ENCODE assay signal across 31 cellular contexts in the genomic region with DNA sequence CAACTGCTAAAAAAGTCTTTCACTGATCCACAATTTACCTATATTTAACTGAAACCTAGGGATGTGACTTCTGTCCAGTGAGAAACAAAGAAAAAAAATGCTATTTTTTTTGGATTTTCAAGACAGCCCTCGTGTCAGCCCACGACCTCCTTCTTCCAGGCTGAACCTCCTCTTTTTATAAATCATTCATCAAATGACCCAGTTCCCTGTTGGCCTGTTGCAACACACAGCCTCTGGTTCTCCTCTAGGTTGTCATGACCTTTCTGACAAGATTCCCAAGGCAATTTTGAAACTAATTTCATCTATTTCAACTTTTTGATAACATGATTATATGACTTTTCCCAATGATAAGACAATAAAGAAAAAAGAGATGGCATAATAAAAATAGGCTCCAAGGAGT.
"Had no signal": no experiment of that assay in that cellular context is flagged by ENCODE, and none has a peak within 500 bp of the region (broad histone marks: within the 10 kb centered on the region; RNA-seq: fewer than 3 reads in every experiment).

No MANE protein-coding gene starts in this region.

- H3K36me3 ChIP-seq: adrenal gland, esophagus squamous epithelium had no signal

- ATAC-seq: activated CD4-positive, CD25-positive, alpha-beta regulatory T cell treated with anti-CD3 and anti-CD28 coated beads, Interleukin-2, amount 50 U/mL, for 24 hours; activated CD8-positive, alpha-beta memory T cell treated with anti-CD3 and anti-CD28 coated beads, Interleukin-2, amount 10 ng/mL, durations not matched to agents 7 days and 5 days; activated CD8-positive, alpha-beta T cell treated with anti-CD3 and anti-CD28 coated beads, Interleukin-2, amount 10 ng/mL, durations not matched to agents 7 days and 5 days; activated naive CD8-positive, alpha-beta T cell treated with anti-CD3 and anti-CD28 coated beads, Interleukin-2, amount 50 U/mL, for 24 hours; body of pancreas; effector memory CD8-positive, alpha-beta T cell; WTC11 had no signal

- H3K4me1 Mint-ChIP-seq: activated CD8-positive, alpha-beta memory T cell treated with anti-CD3 and anti-CD28 coated beads, Interleukin-2, amount 10 ng/mL, durations not matched to agents 7 days and 5 days; activated naive CD4-positive, alpha-beta T cell treated with anti-CD3 and anti-CD28 coated beads, Interleukin-2, amount 50 U/mL, for 24 hours; activated naive CD8-positive, alpha-beta T cell treated with anti-CD3 and anti-CD28 coated beads for 36 hours; activated naive CD8-positive, alpha-beta T cell treated with anti-CD3 and anti-CD28 coated beads, Interleukin-2, amount 50 U/mL, for 24 hours; WTC11 had no signal

- H3K4me3 ChIP-seq: adrenal gland, body of pancreas, esophagus squamous epithelium had no signal

- H3K4me3 Mint-ChIP-seq: activated CD8-positive, alpha-beta memory T cell treated with anti-CD3 and anti-CD28 coated beads, Interleukin-2, amount 10 ng/mL, durations not matched to agents 7 days and 5 days; activated CD8-positive, alpha-beta T cell treated with anti-CD3 and anti-CD28 coated beads, Interleukin-2, amount 10 ng/mL, durations not matched to agents 7 days and 5 days; activated naive CD4-positive, alpha-beta T cell treated with anti-CD3 and anti-CD28 coated beads for 36 hours; activated naive CD4-positive, alpha-beta T cell treated with anti-CD3 and anti-CD28 coated beads, Interleukin-2, amount 50 U/mL, for 24 hours; activated naive CD8-positive, alpha-beta T cell treated with anti-CD3 and anti-CD28 coated beads for 36 hours; activated naive CD8-positive, alpha-beta T cell treated with anti-CD3 and anti-CD28 coated beads, Interleukin-2, amount 50 U/mL, for 24 hours; activated T-helper 1 cell treated with anti-CD3 and anti-CD28 coated beads, Interleukin-12 subunit alpha, Interleukin-12 subunit beta, Interleukin-2, Interleukin-4 antibody, amounts not matched to agents 30 ng/mL and 10 ng/mL and 1 ng/mL, durations not matched to agents 14 hours and 24 hours and 36 hours; effector memory CD8-positive, alpha-beta T cell; WTC11 had no signal

- DNase-seq: activated CD4-positive, alpha-beta T cell treated with anti-CD3 and anti-CD28 coated beads for 48 hours; activated CD4-positive, alpha-beta T cell treated with anti-CD3 and anti-CD28 coated beads, Interleukin-2, amount 50 U/mL, for 1 hour; activated CD4-positive, alpha-beta T cell treated with anti-CD3 and anti-CD28 coated beads, Interleukin-2, amount 50 U/mL, for 48 hours; activated CD8-positive, alpha-beta memory T cell treated with anti-CD3 and anti-CD28 coated beads, Interleukin-2, amount 10 ng/mL, durations not matched to agents 7 days and 5 days; activated CD8-positive, alpha-beta memory T cell treated with anti-CD3 and anti-CD28 coated beads, Interleukin-2, amount 50 U/mL, for 4 hours; activated CD8-positive, alpha-beta T cell treated with anti-CD3 and anti-CD28 coated beads, Interleukin-2, amount 10 ng/mL, durations not matched to agents 7 days and 5 days; activated effector memory CD4-positive, alpha-beta T cell treated with anti-CD3 and anti-CD28 coated beads, Interleukin-2, amount 50 U/mL, for 16 hours; activated naive CD4-positive, alpha-beta T cell treated with anti-CD3 and anti-CD28 coated beads for 36 hours; activated naive CD8-positive, alpha-beta T cell treated with anti-CD3 and anti-CD28 coated beads for 36 hours; activated naive CD8-positive, alpha-beta T cell treated with anti-CD3 and anti-CD28 coated beads, Interleukin-2, amount 50 U/mL, for 24 hours; activated T-cell treated with anti-CD3 and anti-CD28 coated beads, Interleukin-2, amount 50 U/mL, for 1 hour; activated T-cell treated with anti-CD3 and anti-CD28 coated beads, Interleukin-2, amount 50 U/mL, for 48 hours; amygdala; aorta; body of pancreas; caudate nucleus; cortex of kidney; dermis blood vessel endothelial cell; effector CD4-positive, alpha-beta T cell; effector memory CD8-positive, alpha-beta T cell; esophagus squamous epithelium; foreskin fibroblast; T-helper 2 cell had no signal

- H3K27me3 ChIP-seq: adrenal gland, body of pancreas had no signal

- H3K27ac ChIP-seq: body of pancreas, epithelial cell of prostate, esophagus squamous epithelium, VCaP had no signal

- H3K9me3 Mint-ChIP-seq: activated naive CD4-positive, alpha-beta T cell treated with anti-CD3 and anti-CD28 coated beads for 36 hours; activated naive CD4-positive, alpha-beta T cell treated with anti-CD3 and anti-CD28 coated beads, Interleukin-2, amount 50 U/mL, for 24 hours; activated naive CD8-positive, alpha-beta T cell treated with anti-CD3 and anti-CD28 coated beads for 36 hours; activated naive CD8-positive, alpha-beta T cell treated with anti-CD3 and anti-CD28 coated beads, Interleukin-2, amount 50 U/mL, for 24 hours; activated T-helper 1 cell treated with anti-CD3 and anti-CD28 coated beads, Interleukin-12 subunit alpha, Interleukin-12 subunit beta, Interleukin-2, Interleukin-4 antibody, amounts not matched to agents 30 ng/mL and 10 ng/mL and 1 ng/mL, durations not matched to agents 14 hours and 24 hours and 36 hours; activated T-helper 2 cell treated with anti-CD3 and anti-CD28 coated beads, Interferon-gamma antibody, Interleukin-2, Interleukin-4, amounts not matched to agents 10 μg/mL and 5 μg/mL and 100 μg/mL, durations not matched to agents 14 hours and 24 hours and 36 hours; effector memory CD8-positive, alpha-beta T cell; WTC11 had no signal

- H3K27me3 Mint-ChIP-seq: activated naive CD8-positive, alpha-beta T cell treated with anti-CD3 and anti-CD28 coated beads for 36 hours had no signal

- H3K9me3 ChIP-seq: adrenal gland, body of pancreas, esophagus squamous epithelium had no signal

- H3K36me3 Mint-ChIP-seq: activated CD8-positive, alpha-beta memory T cell treated with anti-CD3 and anti-CD28 coated beads, Interleukin-2, amount 10 ng/mL, durations not matched to agents 7 days and 5 days; activated naive CD4-positive, alpha-beta T cell treated with anti-CD3 and anti-CD28 coated beads, Interleukin-2, amount 50 U/mL, for 24 hours; activated naive CD8-positive, alpha-beta T cell treated with anti-CD3 and anti-CD28 coated beads for 36 hours had no signal

- H3K27ac Mint-ChIP-seq: activated CD8-positive, alpha-beta memory T cell treated with anti-CD3 and anti-CD28 coated beads, Interleukin-2, amount 10 ng/mL, durations not matched to agents 7 days and 5 days; activated CD8-positive, alpha-beta T cell treated with anti-CD3 and anti-CD28 coated beads, Interleukin-2, amount 10 ng/mL, durations not matched to agents 7 days and 5 days; activated naive CD4-positive, alpha-beta T cell treated with anti-CD3 and anti-CD28 coated beads for 36 hours; activated naive CD4-positive, alpha-beta T cell treated with anti-CD3 and anti-CD28 coated beads, Interleukin-2, amount 50 U/mL, for 24 hours; activated naive CD8-positive, alpha-beta T cell treated with anti-CD3 and anti-CD28 coated beads for 36 hours; activated naive CD8-positive, alpha-beta T cell treated with anti-CD3 and anti-CD28 coated beads, Interleukin-2, amount 50 U/mL, for 24 hours; activated T-helper 1 cell treated with anti-CD3 and anti-CD28 coated beads, Interleukin-12 subunit alpha, Interleukin-12 subunit beta, Interleukin-2, Interleukin-4 antibody, amounts not matched to agents 30 ng/mL and 10 ng/mL and 1 ng/mL, durations not matched to agents 14 hours and 24 hours and 36 hours; activated T-helper 2 cell treated with anti-CD3 and anti-CD28 coated beads, Interferon-gamma antibody, Interleukin-2, Interleukin-4, amounts not matched to agents 10 μg/mL and 5 μg/mL and 100 μg/mL, durations not matched to agents 14 hours and 24 hours and 36 hours; effector memory CD8-positive, alpha-beta T cell; WTC11 had no signal
